12 cellular contexts compared by ENCODE assay signal in the genomic region with DNA sequence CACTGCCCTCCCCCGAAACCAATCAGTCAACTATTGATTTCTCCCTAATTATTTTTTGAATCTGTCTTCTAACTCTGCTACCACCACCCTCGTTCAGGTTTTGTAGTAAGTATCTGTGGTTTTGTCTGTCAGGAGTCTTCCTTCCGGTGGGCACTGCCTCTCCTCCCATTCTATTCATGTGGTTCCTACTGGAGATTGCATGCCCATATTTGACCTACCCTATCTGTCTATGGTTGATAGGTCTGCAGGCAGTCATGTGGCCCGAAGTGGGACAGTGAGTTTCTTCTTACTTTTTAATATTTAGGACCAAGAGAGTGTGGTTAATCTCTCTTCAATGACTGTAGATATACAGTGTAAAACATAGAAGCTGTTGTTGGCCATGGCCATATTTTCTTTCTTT. TPM values are rescaled to one million over a fixed set of nuclear protein-coding genes. Genes with fewer than 3 reads are reported as not detected.
DNase-seq lines count a peak whose midpoint lies in the region; ATAC-seq and TF ChIP-seq lines count a peak whose summit lies in the region.
"Had no signal": no experiment of that assay in that cellular context is flagged by ENCODE, and none has a peak within 500 bp of the region (broad histone marks: within the 10 kb centered on the region; RNA-seq: fewer than 3 reads in every experiment).

No MANE protein-coding gene starts in this region.

- H3K36me3 Mint-ChIP-seq in activated CD4-positive, alpha-beta T cell treated with anti-CD3 and anti-CD28 coated beads, Interleukin-2, amount 10 ng/mL, durations not matched to agents 7 days and 5 days (ENCODE audit: low read depth): peaks cover 2% of the 10 kb centered on the region
- no peaks in the 10 kb centered on the region for H3K36me3 Mint-ChIP-seq in naive thymus-derived CD8-positive, alpha-beta T cell

- peak; percentile 28 for DNase-seq in activated CD4-positive, alpha-beta T cell treated with anti-CD3 and anti-CD28 coated beads for 48 hours
- DNase-seq in activated CD4-positive, alpha-beta T cell treated with anti-CD3 and anti-CD28 coated beads, Interleukin-2, amount 50 U/mL, for 4 hours: no peak
- DNase-seq in Kasumi-1 (lab: John Stamatoyannopoulos, UW) (peak; percentile 90 to 94), coronary artery (ENCODE audit: low spot score) (no peak), posterior cingulate gyrus (no peak)
- peak; percentile 76 for DNase-seq in activated CD4-positive, alpha-beta T cell treated with anti-CD3 and anti-CD28 coated beads, Interleukin-2, amount 10 ng/mL, durations not matched to agents 7 days and 5 days
- DNase-seq in naive thymus-derived CD8-positive, alpha-beta T cell: peak in 7 of 10 donors; percentile 26 to 66 (median 39)
- no peak for DNase-seq in activated CD4-positive, CD25-positive, alpha-beta regulatory T cell treated with anti-CD3 and anti-CD28 coated beads, Interleukin-2, amount 50 U/mL, for 72 hours
- DNase-seq: body of pancreas, NCI-H526 treated with DMSO at 0.1 percent for 48 hours had no signal

- ATAC-seq in naive thymus-derived CD8-positive, alpha-beta T cell: peak; percentile 97 to 99
- ATAC-seq: A549, body of pancreas had no signal

- POLR2A ChIA-PET in activated CD4-positive, alpha-beta T cell treated with anti-CD3 and anti-CD28 coated beads, Interleukin-2, amount 10 ng/mL, durations not matched to agents 7 days and 5 days (lab: Charles Lee): no interaction called here
- POLR2A ChIA-PET in naive thymus-derived CD8-positive, alpha-beta T cell (lab: Charles Lee): no interaction called here

- peaks cover 28% of the 10 kb centered on the region for H3K27me3 Mint-ChIP-seq in activated CD4-positive, alpha-beta T cell treated with anti-CD3 and anti-CD28 coated beads, Interleukin-2, amount 10 ng/mL, durations not matched to agents 7 days and 5 days
- H3K27me3 Mint-ChIP-seq in naive thymus-derived CD8-positive, alpha-beta T cell: peaks cover 8 to 15% (median 11%) of the 10 kb centered on the region in 5 donors

- H3K4me3 Mint-ChIP-seq in activated CD4-positive, alpha-beta T cell treated with anti-CD3 and anti-CD28 coated beads, Interleukin-2, amount 10 ng/mL, durations not matched to agents 7 days and 5 days: peak overlapping the region; percentile 45
- peak overlapping the region; percentile 64 to 85 (median 77) for H3K4me3 Mint-ChIP-seq in naive thymus-derived CD8-positive, alpha-beta T cell

- no peak overlapping the region for H3K27ac ChIP-seq in coronary artery
- H3K27ac ChIP-seq: A549, body of pancreas, VCaP had no signal

- peak overlapping the region; percentile 31 for H3K27ac Mint-ChIP-seq in activated CD4-positive, alpha-beta T cell treated with anti-CD3 and anti-CD28 coated beads, Interleukin-2, amount 10 ng/mL, durations not matched to agents 7 days and 5 days
- H3K27ac Mint-ChIP-seq in naive thymus-derived CD8-positive, alpha-beta T cell: peak overlapping the region in 3 of 10 donors; percentile 4 to 38 (median 11)

- peaks cover 21% of the 10 kb centered on the region for H3K4me1 Mint-ChIP-seq in activated CD4-positive, alpha-beta T cell treated with anti-CD3 and anti-CD28 coated beads, Interleukin-2, amount 10 ng/mL, durations not matched to agents 7 days and 5 days
- H3K4me1 Mint-ChIP-seq in naive thymus-derived CD8-positive, alpha-beta T cell: peaks cover 7 to 33% (median 33%) of the 10 kb centered on the region in 4 donors

- TF ChIP-seq CTCF in coronary artery (IDR thresholded peaks at IDR 0.05): no peak

- peaks cover 2% of the 10 kb centered on the region for H3K9me3 Mint-ChIP-seq in activated CD4-positive, alpha-beta T cell treated with anti-CD3 and anti-CD28 coated beads, Interleukin-2, amount 10 ng/mL, durations not matched to agents 7 days and 5 days
- H3K9me3 Mint-ChIP-seq in naive thymus-derived CD8-positive, alpha-beta T cell: no peaks in the 10 kb centered on the region

- H3K4me3 ChIP-seq in coronary artery: no peak overlapping the region
- H3K4me3 ChIP-seq: A549, body of pancreas had no signal

- intact Hi-C loops in posterior cingulate gyrus (cut with DNase I): no loop called here

- CTCF ChIA-PET in activated CD4-positive, alpha-beta T cell treated with anti-CD3 and anti-CD28 coated beads, Interleukin-2, amount 10 ng/mL, durations not matched to agents 7 days and 5 days (lab: Charles Lee): no interaction called here

RNA-seq across cellular contexts. Expression of gene MAST2, which starts 17.8 kb away (rescaled TPM):
- 10 to 100 TPM; 25.2 to 26.3 TPM for total RNA-seq in activated CD4-positive, alpha-beta T cell treated with anti-CD3 and anti-CD28 coated beads, Interleukin-2, amount 10 ng/mL, durations not matched to agents 7 days and 5 days
- 1 to 10 TPM; 8.4 to 8.9 TPM for total RNA-seq in naive thymus-derived CD8-positive, alpha-beta T cell
- 1 to 10 TPM in 2 of 3 donors, under 1 TPM in 1; 0.48 to 1.7 (median 1.4) TPM for polyA plus RNA-seq in naive thymus-derived CD8-positive, alpha-beta T cell

RNA-seq across cellular contexts. Expression of gene IPP, which starts 35.1 kb away (rescaled TPM):
- 10 to 100 TPM in 1 of 2 experiments, 1 to 10 TPM in 1; 9.5 to 11.8 TPM for total RNA-seq in activated CD4-positive, alpha-beta T cell treated with anti-CD3 and anti-CD28 coated beads, Interleukin-2, amount 10 ng/mL, durations not matched to agents 7 days and 5 days
- 10 to 100 TPM; 14.2 to 15.6 TPM for total RNA-seq in naive thymus-derived CD8-positive, alpha-beta T cell
- 10 to 100 TPM in 2 of 3 donors, 1 to 10 TPM in 1; 8.7 to 17.4 (median 12.8) TPM for polyA plus RNA-seq in naive thymus-derived CD8-positive, alpha-beta T cell

Comparison
In these comparisons a context has a peak if more than half of its experiments do, and no peak if none do; other contexts are left out.
1. DNase-seq: peak in activated CD4-positive, alpha-beta T cell treated with anti-CD3 and anti-CD28 coated beads for 48 hours (single experiment), Kasumi-1 (2 of 2), activated CD4-positive, alpha-beta T cell treated with anti-CD3 and anti-CD28 coated beads, Interleukin-2, amount 10 ng/mL, durations not matched to agents 7 days and 5 days (single experiment) and naive thymus-derived CD8-positive, alpha-beta T cell (7 of 10); none in activated CD4-positive, alpha-beta T cell treated with anti-CD3 and anti-CD28 coated beads, Interleukin-2, amount 50 U/mL, for 4 hours (0 of 2), coronary artery (single experiment), posterior cingulate gyrus (0 of 10) and activated CD4-positive, CD25-positive, alpha-beta regulatory T cell treated with anti-CD3 and anti-CD28 coated beads, Interleukin-2, amount 50 U/mL, for 72 hours (single experiment).